In the genomic region with DNA sequence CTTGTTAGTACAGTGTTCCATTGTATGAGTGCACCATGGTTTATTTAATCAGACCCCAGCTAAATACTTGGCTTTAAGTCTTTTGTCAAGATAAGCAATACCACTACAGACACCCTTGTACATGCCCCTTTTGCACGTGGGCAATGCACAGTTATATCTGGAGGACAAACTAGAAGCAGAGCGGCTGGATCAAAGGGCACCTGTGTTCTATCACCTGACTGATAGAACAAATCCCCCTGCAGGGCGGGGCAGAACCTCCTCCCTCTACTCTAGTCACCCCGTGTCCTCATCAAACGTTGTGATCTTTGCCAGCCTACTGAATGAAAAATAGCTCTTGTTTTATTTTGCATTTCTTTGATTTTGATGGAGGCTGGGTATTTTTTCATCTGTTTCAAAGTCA, we compare ENCODE assay signal across 13 cellular contexts.
DNase-seq lines count a peak whose midpoint lies in the region.
"Had no signal": no experiment of that assay in that cellular context is flagged by ENCODE, and none has a peak within 500 bp of the region (broad histone marks: within the 10 kb centered on the region; RNA-seq: fewer than 3 reads in every experiment).

No MANE protein-coding gene starts in this region.

- no peak overlapping the region for H3K27ac Mint-ChIP-seq in T-helper 2 cell treated with Interferon-gamma antibody and Interleukin-4, amounts not matched to agents 5 μg/mL and 100 μg/mL, for 36 hours
- H3K27ac Mint-ChIP-seq: dendritic cell treated with granulocyte-macrophage colony-stimulating factor and Interleukin-4, amounts not matched to agents 40 ng/mL and 50 ng/mL, for 4 days; naive B cell; stimulated activated effector memory CD8-positive, alpha-beta T cell treated with anti-CD3 and anti-CD28 coated beads, Interleukin-12 subunit alpha, Interleukin-12 subunit beta, amount 100 ng/mL, for 72 hours had no signal

- H3K4me3 Mint-ChIP-seq in T-helper 2 cell treated with Interferon-gamma antibody and Interleukin-4, amounts not matched to agents 5 μg/mL and 100 μg/mL, for 36 hours = no peak overlapping the region
- H3K4me3 Mint-ChIP-seq: dendritic cell treated with granulocyte-macrophage colony-stimulating factor and Interleukin-4, amounts not matched to agents 40 ng/mL and 50 ng/mL, for 4 days; naive B cell; stimulated activated effector memory CD8-positive, alpha-beta T cell treated with anti-CD3 and anti-CD28 coated beads, Interleukin-12 subunit alpha, Interleukin-12 subunit beta, amount 100 ng/mL, for 72 hours had no signal

- H3K27me3 Mint-ChIP-seq in T-helper 2 cell treated with Interferon-gamma antibody and Interleukin-4, amounts not matched to agents 5 μg/mL and 100 μg/mL, for 36 hours (ENCODE audit: low read depth) = peaks cover 52% of the 10 kb centered on the region

- no peaks in the 10 kb centered on the region for H3K36me3 Mint-ChIP-seq in T-helper 2 cell treated with Interferon-gamma antibody and Interleukin-4, amounts not matched to agents 5 μg/mL and 100 μg/mL, for 36 hours (ENCODE audit: low read depth)
- H3K36me3 Mint-ChIP-seq: stimulated activated effector memory CD8-positive, alpha-beta T cell treated with anti-CD3 and anti-CD28 coated beads, Interleukin-12 subunit alpha, Interleukin-12 subunit beta, amount 100 ng/mL, for 72 hours had no signal

- peaks cover 17% of the 10 kb centered on the region for H3K4me1 Mint-ChIP-seq in T-helper 2 cell treated with Interferon-gamma antibody and Interleukin-4, amounts not matched to agents 5 μg/mL and 100 μg/mL, for 36 hours (ENCODE audit: low read depth)

- no peaks in the 10 kb centered on the region for H3K9me3 Mint-ChIP-seq in T-helper 2 cell treated with Interferon-gamma antibody and Interleukin-4, amounts not matched to agents 5 μg/mL and 100 μg/mL, for 36 hours
- H3K9me3 Mint-ChIP-seq: dendritic cell treated with granulocyte-macrophage colony-stimulating factor and Interleukin-4, amounts not matched to agents 40 ng/mL and 50 ng/mL, for 4 days; stimulated activated effector memory CD8-positive, alpha-beta T cell treated with anti-CD3 and anti-CD28 coated beads, Interleukin-12 subunit alpha, Interleukin-12 subunit beta, amount 100 ng/mL, for 72 hours had no signal

- DNase-seq in stimulated activated CD4-positive, alpha-beta T cell treated with anti-CD3 and anti-CD28 coated beads, Interleukin-4, amount 100 ng/mL, for 1 hour = peak; percentile 26
- DNase-seq in stimulated activated CD4-positive, alpha-beta T cell treated with anti-CD3 and anti-CD28 coated beads, Interleukin-2, amount 100 ng/mL, for 24 hours = no peak
- peak; percentile 96 for DNase-seq in NCI-H526 treated with DMSO at 0.1 percent for 48 hours (lab: John Stamatoyannopoulos, UW)
- DNase-seq in activated naive CD4-positive, alpha-beta T cell treated with anti-CD3 and anti-CD28 coated beads, Interleukin-2, amount 50 U/mL, for 16 hours = peak; percentile 63
- DNase-seq in mucosa of gallbladder (ENCODE audit: low spot score) = no peak
- DNase-seq in T-helper 2 cell treated with Interferon-gamma antibody and Interleukin-4, amounts not matched to agents 5 μg/mL and 100 μg/mL, for 36 hours (ENCODE audit: low spot score) = no peak
- DNase-seq in dermis blood vessel endothelial cell = no peak
- DNase-seq: left lung, MV-4-11, naive B cell, NCI-H446 treated with DMSO at 0.1 percent for 48 hours had no signal

Comparison
In these comparisons a context has a peak if more than half of its experiments do, and no peak if none do; other contexts are left out.
1. DNase-seq: peak in stimulated activated CD4-positive, alpha-beta T cell treated with anti-CD3 and anti-CD28 coated beads, Interleukin-4, amount 100 ng/mL, for 1 hour (single experiment), NCI-H526 treated with DMSO at 0.1 percent for 48 hours (single experiment) and activated naive CD4-positive, alpha-beta T cell treated with anti-CD3 and anti-CD28 coated beads, Interleukin-2, amount 50 U/mL, for 16 hours (single experiment); none in stimulated activated CD4-positive, alpha-beta T cell treated with anti-CD3 and anti-CD28 coated beads, Interleukin-2, amount 100 ng/mL, for 24 hours (0 of 2), mucosa of gallbladder (single experiment), T-helper 2 cell treated with Interferon-gamma antibody and Interleukin-4, amounts not matched to agents 5 μg/mL and 100 μg/mL, for 36 hours (single experiment) and dermis blood vessel endothelial cell (single experiment).